ENCODE assay signal across 7 cellular contexts in the genomic region with DNA sequence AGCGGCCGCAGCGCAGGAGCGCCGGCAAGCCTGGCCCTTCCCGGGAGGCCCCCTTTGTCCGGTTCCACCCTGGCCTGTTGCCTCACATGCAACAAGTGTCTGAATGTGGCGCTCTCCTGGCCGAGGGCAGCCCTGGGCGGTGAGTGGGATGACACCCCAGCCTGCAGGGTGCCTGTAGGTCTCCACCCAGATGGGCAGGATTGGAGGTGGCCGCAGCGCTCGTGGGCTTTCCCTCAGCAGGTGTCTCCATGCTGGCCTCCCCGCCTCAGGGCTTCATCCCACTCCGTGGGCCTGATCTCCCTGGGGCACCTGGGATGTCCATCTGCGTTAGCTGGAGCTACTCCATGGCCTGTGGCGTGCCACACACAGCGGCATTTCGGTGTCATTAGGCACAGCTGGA. TPM values are rescaled to one million over a fixed set of nuclear protein-coding genes. Genes with fewer than 3 reads are reported as not detected.
DNase-seq lines count a peak whose midpoint lies in the region; ATAC-seq and TF ChIP-seq lines count a peak whose summit lies in the region.
"Had no signal": no experiment of that assay in that cellular context is flagged by ENCODE, and none has a peak within 500 bp of the region (broad histone marks: within the 10 kb centered on the region; RNA-seq: fewer than 3 reads in every experiment).

No MANE protein-coding gene starts in this region.

- H3K9me3 ChIP-seq in NT2/D1 (ENCODE audit: insufficient read depth, low read length), result no peaks in the 10 kb centered on the region
- H3K9me3 ChIP-seq in skeletal muscle tissue (ENCODE audit: control insufficient read depth in 3 of 3, low read length in 3 of 3), result no peaks in the 10 kb centered on the region

- H3K4me1 ChIP-seq in NT2/D1 (ENCODE audit: insufficient read depth, insufficient read length), result peaks cover 19% of the 10 kb centered on the region
- H3K4me1 ChIP-seq in skeletal muscle tissue (ENCODE audit: control insufficient read depth in 3 of 3, insufficient read depth in 3 of 3, low read length in 3 of 3), result peaks cover 61 to 73% (median 69%) of the 10 kb centered on the region in 3 donors

- H3K27me3 ChIP-seq in NT2/D1 (ENCODE audit: insufficient read depth, insufficient read length) (peaks cover 7% of the 10 kb centered on the region), skeletal muscle tissue (ENCODE audit: control insufficient read depth in 3 of 3, insufficient read depth in 3 of 3, low read length in 3 of 3) (no peaks in the 10 kb centered on the region)

- H3K4me3 ChIP-seq in NT2/D1 (ENCODE audit: insufficient read length, low read depth), result peak overlapping the region; percentile 95
- H3K4me3 ChIP-seq in epithelial cell of proximal tubule (ENCODE audit: low read depth, low read length), result peak overlapping the region; percentile 99
- H3K4me3 ChIP-seq in skeletal muscle tissue (ENCODE audit: low read length in 3 of 3), result peak overlapping the region; percentile 84 to 98 (median 98)

- ATAC-seq in sciatic nerve, result no peak

- DNase-seq in NT2/D1 (ENCODE audit: low read depth, low spot score) (no peak), epithelial cell of proximal tubule (ENCODE audit: low read depth) (no peak), foreskin melanocyte (no peak), NCI-H2171 treated with DMSO at 0.1 percent for 48 hours (lab: John Stamatoyannopoulos, UW) (no peak), sciatic nerve (ENCODE audit: low spot score) (no peak)
- DNase-seq: activated effector memory CD4-positive, alpha-beta T cell treated with anti-CD3 and anti-CD28 coated beads, Interleukin-2, amount 50 U/mL, for 16 hours had no signal

- peak overlapping the region; percentile 99 for H3K27ac ChIP-seq in skeletal muscle tissue (ENCODE audit: low read depth, low read length)

- intact Hi-C loops in sciatic nerve (cut with DNase I), result no loop called here

- TF ChIP-seq CTCF in epithelial cell of proximal tubule (conservative IDR thresholded peaks at IDR 0.05; ENCODE audit: low read depth, low read length), result no peak

- H3K36me3 ChIP-seq in NT2/D1 (ENCODE audit: insufficient read depth, insufficient read length, low read length), result peaks cover 22% of the 10 kb centered on the region
- H3K36me3 ChIP-seq in skeletal muscle tissue (ENCODE audit: control insufficient read depth in 3 of 3, insufficient read depth in 3 of 3, low read length in 3 of 3), result peaks cover 5 to 21% (median 12%) of the 10 kb centered on the region in 3 donors

- peak overlapping the region; percentile 99 for H3K9ac ChIP-seq in NT2/D1 (ENCODE audit: insufficient read length, low read depth)
- peak overlapping the region; percentile 87 to 100 (median 98) for H3K9ac ChIP-seq in skeletal muscle tissue (ENCODE audit: low read depth in 1 of 3, low read length in 3 of 3)

RNA-seq across cellular contexts. Expression of a gene that starts 1.5 kb away (rescaled TPM):
- total RNA-seq in epithelial cell of proximal tubule (18.5 and 29.4 TPM in 2 replicates), skeletal muscle tissue (49.6 TPM), sciatic nerve (68.4 TPM)

RNA-seq across cellular contexts. Expression of a gene that starts 15.1 kb away (rescaled TPM):
- total RNA-seq in epithelial cell of proximal tubule (3.5 and 15.0 TPM in 2 replicates), skeletal muscle tissue (17.2 TPM), sciatic nerve (5.4 TPM)

RNA-seq across cellular contexts. Expression of a gene that starts 16.9 kb away (rescaled TPM):
- total RNA-seq in epithelial cell of proximal tubule (2.6 and 6.1 TPM in 2 replicates), skeletal muscle tissue (not detected), sciatic nerve (2.4 TPM)

RNA-seq across cellular contexts. Expression of a gene that starts 42.0 kb away (rescaled TPM):
- total RNA-seq in epithelial cell of proximal tubule, result 16.3 and 22.9 TPM in 2 replicates
- total RNA-seq in skeletal muscle tissue, result 8.4 TPM
- 27.9 TPM for total RNA-seq in sciatic nerve

RNA-seq across cellular contexts. Expression of a gene that starts 42.2 kb away (rescaled TPM):
- total RNA-seq in epithelial cell of proximal tubule, result 136 and 147 TPM in 2 replicates
- 40.2 TPM for total RNA-seq in skeletal muscle tissue
- total RNA-seq in sciatic nerve, result 78.5 TPM
